Comparison of ENCODE assay signal across 2 cellular contexts in genomic region chr18:6205706-6206105, GRCh38.
TF ChIP-seq lines count a peak whose summit lies in the region.

No MANE protein-coding gene starts in this region.

TF ChIP-seq in SK-N-SH, 30 proteins besides CTCF, POLR2A, EP300 and RAD21 (continued from another document):
- TF ChIP-seq USF1 (IDR thresholded peaks at IDR 0.05; ENCODE audit: borderline replicate concordance, low read depth) (no peak), PBX3 (IDR thresholded peaks at IDR 0.05) (no peak), GABPA (IDR thresholded peaks at IDR 0.05; ENCODE audit: low read depth) (no peak), SIN3A (IDR thresholded peaks at IDR 0.05; ENCODE audit: borderline replicate concordance, low read depth, low read length) (no peak), MXI1 (IDR thresholded peaks at IDR 0.05; ENCODE audit: low read depth, low read length) (no peak), JUND (IDR thresholded peaks at IDR 0.05) (no peak)

TF ChIP-seq in SK-N-SH treated with all-trans-retinoic acid at 6 μM for 48 hours, 23 proteins besides CTCF, POLR2A, EP300 and RAD21 (continued from another document):
- TF ChIP-seq POU6F1 (CRISPR knock-in tag; IDR thresholded peaks at IDR 0.05; ENCODE audit: borderline replicate concordance, low read depth): no peak
